Comparison of ENCODE assay signal across 13 cellular contexts in genomic region chr7:141674201-141674671, GRCh38. TPM values are rescaled to one million over a fixed set of nuclear protein-coding genes. Genes with fewer than 3 reads are reported as not detected.
DNase-seq lines count a peak whose midpoint lies in the region; ATAC-seq and TF ChIP-seq lines count a peak whose summit lies in the region.
"Had no signal": no experiment of that assay in that cellular context is flagged by ENCODE, and none has a peak within 500 bp of the region (broad histone marks: within the 10 kb centered on the region; RNA-seq: fewer than 3 reads in every experiment).

No MANE protein-coding gene starts in this region.

- H3K23ac ChIP-seq in H9 (ENCODE audit: insufficient read length, low read depth, low read length): no peak overlapping the region

- no peak overlapping the region for H3K4ac ChIP-seq in H9 (ENCODE audit: low read depth, low read length)

- no peaks in the 10 kb centered on the region for H3K27me3 ChIP-seq in H9 (ENCODE audit: insufficient read depth, low read length)
- H3K27me3 ChIP-seq in osteoblast (ENCODE audit: insufficient read depth, low read length): no peaks in the 10 kb centered on the region
- H3K27me3 ChIP-seq: cardiac muscle cell, Peyer's patch, tibial artery had no signal

- H3K36me3 ChIP-seq in osteoblast (ENCODE audit: insufficient read depth, low read length): no peaks in the 10 kb centered on the region
- H3K36me3 ChIP-seq: cardiac muscle cell had no signal

- peaks cover 7 to 14% of the 10 kb centered on the region in 2 experiments for H3K4me1 Mint-ChIP-seq in H9
- H3K4me1 Mint-ChIP-seq in stimulated activated memory B cell treated with anti-CD40 and anti-IgM and Interleukin-4, amounts not matched to agents 10 μg/mL and 1 μg/mL and 100 μg/mL, for 72 hours: peaks cover 6% of the 10 kb centered on the region

- H2BK120ac ChIP-seq in H9 (ENCODE audit: low read depth, low read length, poor library complexity, severe bottlenecking): no peak overlapping the region

- H3K27me3 Mint-ChIP-seq in H9 (ENCODE audit: low read depth): no peaks in the 10 kb centered on the region
- H3K27me3 Mint-ChIP-seq in stimulated activated memory B cell treated with anti-CD40 and anti-IgM and Interleukin-4, amounts not matched to agents 10 μg/mL and 1 μg/mL and 100 μg/mL, for 72 hours: no peaks in the 10 kb centered on the region
- H3K27me3 Mint-ChIP-seq: activated CD4-positive, alpha-beta T cell treated with anti-CD3 and anti-CD28 coated beads for 36 hours had no signal

- no peak overlapping the region for H3K56ac ChIP-seq in H9 (ENCODE audit: insufficient read length, low read depth, low read length)

- peaks cover 2 to 3% of the 10 kb centered on the region in 2 experiments; a peak in 3 of 5 replicates for H3K9me3 Mint-ChIP-seq in H9
- H3K9me3 Mint-ChIP-seq in stimulated activated memory B cell treated with anti-CD40 and anti-IgM and Interleukin-4, amounts not matched to agents 10 μg/mL and 1 μg/mL and 100 μg/mL, for 72 hours: no peaks in the 10 kb centered on the region

- H3K4me3 Mint-ChIP-seq in H9: peak overlapping the region in 1 of 2 experiments; percentile 42; a peak in 2 of 5 replicates
- no peak overlapping the region for H3K4me3 Mint-ChIP-seq in stimulated activated memory B cell treated with anti-CD40 and anti-IgM and Interleukin-4, amounts not matched to agents 10 μg/mL and 1 μg/mL and 100 μg/mL, for 72 hours
- H3K4me3 Mint-ChIP-seq: activated CD4-positive, alpha-beta T cell treated with anti-CD3 and anti-CD28 coated beads for 36 hours had no signal

- H3K27ac ChIP-seq in H9 (ENCODE audit: insufficient read length, low read depth, low read length): no peak overlapping the region
- H3K27ac ChIP-seq in osteoblast (ENCODE audit: low read depth, low read length): peak overlapping the region; percentile 39
- H3K27ac ChIP-seq: cardiac muscle cell, tibial artery had no signal

- H3K4me2 ChIP-seq in H9 (ENCODE audit: insufficient read depth, insufficient read length, low read length): no peak overlapping the region
- no peak overlapping the region for H3K4me2 ChIP-seq in osteoblast (ENCODE audit: insufficient read depth, low read length)

- no peaks in the 10 kb centered on the region for H3K9me3 ChIP-seq in H9 (ENCODE audit: control insufficient read depth, low read depth, low read length)
- H3K9me3 ChIP-seq in osteoblast (ENCODE audit: low read depth, low read length): no peaks in the 10 kb centered on the region
- H3K9me3 ChIP-seq: Peyer's patch, tibial artery had no signal

- no peak overlapping the region for H4K91ac ChIP-seq in H9 (ENCODE audit: insufficient read length, low read depth, low read length)

- no peak overlapping the region for H2BK5ac ChIP-seq in H9 (ENCODE audit: insufficient read length, low read length)

- no peaks in the 10 kb centered on the region for H3K23me2 ChIP-seq in H9 (ENCODE audit: insufficient read length, low read depth, low read length, poor library complexity, severe bottlenecking)

- H3K18ac ChIP-seq in H9 (ENCODE audit: insufficient read length, low read depth, low read length): peak overlapping the region; percentile 23

- peak overlapping the region; percentile 16; the same call in 1 of the 2 replicates for H3K14ac ChIP-seq in H9 (ENCODE audit: insufficient read depth, low read length)

- H2BK15ac ChIP-seq in H9 (ENCODE audit: low read depth, low read length): no peak overlapping the region

- peaks cover 5% of the 10 kb centered on the region; the same call in 1 of the 2 replicates for H3K4me1 ChIP-seq in H9 (ENCODE audit: insufficient read depth, low read length)
- H3K4me1 ChIP-seq in osteoblast (ENCODE audit: insufficient read depth, low read length): peaks cover 21% of the 10 kb centered on the region
- H3K4me1 ChIP-seq: Peyer's patch had no signal

- H3K27ac Mint-ChIP-seq in H9: peak overlapping the region; percentile 78 to 97 (median 85); a peak in 5 of 7 replicates
- H3K27ac Mint-ChIP-seq in stimulated activated memory B cell treated with anti-CD40 and anti-IgM and Interleukin-4, amounts not matched to agents 10 μg/mL and 1 μg/mL and 100 μg/mL, for 72 hours: no peak overlapping the region
- H3K27ac Mint-ChIP-seq: activated CD4-positive, alpha-beta T cell treated with anti-CD3 and anti-CD28 coated beads for 36 hours had no signal

- H4K8ac ChIP-seq in H9 (replicated peaks; ENCODE audit: insufficient read length, low read depth, low read length): no peak overlapping the region

- ATAC-seq in HG03460 (IDR thresholded peaks at IDR 0.05; ENCODE audit: unreplicated experiment) (no peak), GM21737 (IDR thresholded peaks at IDR 0.05; ENCODE audit: unreplicated experiment) (no peak)
- ATAC-seq in stimulated activated memory B cell treated with anti-CD40 and anti-IgM and Interleukin-4, amounts not matched to agents 10 μg/mL and 1 μg/mL and 100 μg/mL, for 72 hours: no peak
- ATAC-seq: activated CD4-positive, alpha-beta T cell treated with anti-CD3 and anti-CD28 coated beads for 36 hours had no signal

- H4K5ac ChIP-seq in H9 (ENCODE audit: insufficient read length, low read depth, low read length): peak overlapping the region; percentile 22

- no peaks in the 10 kb centered on the region for H4K20me1 ChIP-seq in H9 (ENCODE audit: control insufficient read depth, insufficient read depth, insufficient read length)
- H4K20me1 ChIP-seq in osteoblast (ENCODE audit: insufficient read depth, low read length): no peaks in the 10 kb centered on the region

- H2AK5ac ChIP-seq in H9 (ENCODE audit: insufficient read length, low read length): no peak overlapping the region

- H3K9ac ChIP-seq in H9 (ENCODE audit: extremely low read depth, insufficient read length, low read length): no peak overlapping the region

- peaks cover 20 to 40% (median 27%) of the 10 kb centered on the region in 3 experiments for H3K36me3 Mint-ChIP-seq in H9 (ENCODE audit: insufficient read depth in 1 of 3, low read depth in 3 of 3)
- H3K36me3 Mint-ChIP-seq in stimulated activated memory B cell treated with anti-CD40 and anti-IgM and Interleukin-4, amounts not matched to agents 10 μg/mL and 1 μg/mL and 100 μg/mL, for 72 hours: peaks cover 35% of the 10 kb centered on the region

- H3K79me1 ChIP-seq in H9 (ENCODE audit: insufficient read depth, low read depth, low read length, poor library complexity, severe bottlenecking): no peaks in the 10 kb centered on the region

- H3K4me3 ChIP-seq in osteoblast (ENCODE audit: insufficient read depth, low read length): no peak overlapping the region
- H3K4me3 ChIP-seq: cardiac muscle cell, Peyer's patch, tibial artery had no signal

- no peak overlapping the region for H2AFZ ChIP-seq in H9 (ENCODE audit: low read length)
- H2AFZ ChIP-seq in osteoblast (ENCODE audit: low read length): no peak overlapping the region

- WGBS in H9 (ENCODE audit: extremely low coverage, insufficient read length, low lambda C conversion rate): no CpG with 5 or more reads among the region's 5 CpGs

- DNase-seq in H9: peak; percentile 55
- DNase-seq in astrocyte of the hippocampus (ENCODE audit: low read depth, low spot score): peak; percentile 84
- DNase-seq in glomerular visceral epithelial cell (ENCODE audit: extremely low spot score): peak; percentile 77
- DNase-seq in osteoblast (ENCODE audit: insufficient read length, low spot score, missing footprints): no peak
- no peak for DNase-seq in HT-29 (ENCODE audit: low spot score)
- DNase-seq: NCI-H146, Peyer's patch, tibial artery had no signal

- no peak overlapping the region for H3T11ph ChIP-seq in H9 (ENCODE audit: low read length)

- H3K79me2 ChIP-seq in H9 (ENCODE audit: insufficient read depth, low read length) (no peaks in the 10 kb centered on the region), osteoblast (ENCODE audit: insufficient read depth, low read length) (no peaks in the 10 kb centered on the region)

- H2BK20ac ChIP-seq in H9 (ENCODE audit: low read depth, low read length, poor library complexity, severe bottlenecking): no peak overlapping the region

- H2BK12ac ChIP-seq in H9 (ENCODE audit: insufficient read length, low read depth, low read length): no peak overlapping the region

- TF ChIP-seq CTCF in H9 (conservative IDR thresholded peaks at IDR 0.05) (no peak), osteoblast (IDR thresholded peaks at IDR 0.05; ENCODE audit: extremely low read depth, low read depth, low read length) (no peak)

RNA-seq across cellular contexts. Expression of gene DENND11, which starts 27.7 kb away (rescaled TPM):
- 21.2 and 21.9 TPM in 2 replicates for total RNA-seq in H9 (2021)
- 7.6 and 8.0 TPM in 2 replicates for total RNA-seq in osteoblast
- 19.6 and 20.4 TPM in 2 replicates for total RNA-seq in HT-29 (2014; rRNA removed; shearing (Covaris generic))

RNA-seq across cellular contexts. Expression of gene WEE2, which starts 33.9 kb away (rescaled TPM):
- total RNA-seq in H9 (2021) (not detected in 2 replicates), osteoblast (not detected in 2 replicates)
- 0.03 TPM in 1 of 2 replicates, not detected in the other for total RNA-seq in HT-29 (2014; rRNA removed; shearing (Covaris generic))
- total RNA-seq: activated CD4-positive, alpha-beta T cell treated with anti-CD3 and anti-CD28 coated beads for 36 hours; Peyer's patch had no signal

Comparison
In these comparisons a context has a peak if more than half of its experiments do, and no peak if none do; other contexts are left out.
1. DNase-seq: peak in H9 (single experiment), astrocyte of the hippocampus (single experiment) and glomerular visceral epithelial cell (single experiment); none in osteoblast (single experiment) and HT-29 (single experiment).